Comparison of ENCODE assay signal across 12 cellular contexts in genomic region chr17:65564793-65565192, GRCh38. TPM values are rescaled to one million over a fixed set of nuclear protein-coding genes. Genes with fewer than 3 reads are reported as not detected.
A peak's percentile ranks its signal among the peaks of the same experiment; 100 is the strongest.
DNase-seq lines count a peak whose midpoint lies in the region; ATAC-seq and TF ChIP-seq lines count a peak whose summit lies in the region.
"Had no signal": no experiment of that assay in that cellular context is flagged by ENCODE, and none has a peak within 500 bp of the region (broad histone marks: within the 10 kb centered on the region; RNA-seq: fewer than 3 reads in every experiment).

No MANE protein-coding gene starts in this region.

- H3K4me2 ChIP-seq in hepatocyte, result peak overlapping the region; percentile 53

- H3K27me3 ChIP-seq in hepatocyte (no peaks in the 10 kb centered on the region), stomach smooth muscle (ENCODE audit: control insufficient read depth in 1 of 2, insufficient read depth in 2 of 2, low read length in 2 of 2) (no peaks in the 10 kb centered on the region)
- H3K27me3 ChIP-seq in effector memory CD4-positive, alpha-beta T cell (replicated peaks; ENCODE audit: control insufficient read depth, insufficient read depth, low read length, poor library complexity, severe bottlenecking), result no peaks in the 10 kb centered on the region

- peaks cover 3% of the 10 kb centered on the region for H3K9me3 Mint-ChIP-seq in stimulated activated memory B cell treated with anti-CD40 and anti-IgM and Interleukin-4, amounts not matched to agents 10 μg/mL and 1 μg/mL and 100 μg/mL, for 72 hours
- H3K9me3 Mint-ChIP-seq: stimulated activated naive CD8-positive, alpha-beta T cell treated with anti-CD3 and anti-CD28 coated beads, Interleukin-15, Interleukin-2, amounts not matched to agents 100 ng/mL and 50 ng/mL, for 24 hours had no signal

- H4K20me1 ChIP-seq in hepatocyte (ENCODE audit: insufficient read depth, poor library complexity, severe bottlenecking), result peaks cover under 1% of the 10 kb centered on the region

- peaks cover 51% of the 10 kb centered on the region for H3K27me3 Mint-ChIP-seq in stimulated activated memory B cell treated with anti-CD40 and anti-IgM and Interleukin-4, amounts not matched to agents 10 μg/mL and 1 μg/mL and 100 μg/mL, for 72 hours
- H3K27me3 Mint-ChIP-seq: stimulated activated naive CD8-positive, alpha-beta T cell treated with anti-CD3 and anti-CD28 coated beads, Interleukin-15, Interleukin-2, amounts not matched to agents 100 ng/mL and 50 ng/mL, for 24 hours had no signal

- peaks cover 51% of the 10 kb centered on the region for H3K4me1 Mint-ChIP-seq in stimulated activated memory B cell treated with anti-CD40 and anti-IgM and Interleukin-4, amounts not matched to agents 10 μg/mL and 1 μg/mL and 100 μg/mL, for 72 hours

- H3K4me3 ChIP-seq in hepatocyte (no peak overlapping the region), stomach smooth muscle (ENCODE audit: low read length in 2 of 2) (peak overlapping the region in 1 of 2 donors; percentile 15)
- no peak overlapping the region for H3K4me3 ChIP-seq in effector memory CD4-positive, alpha-beta T cell (ENCODE audit: insufficient read depth, low read depth, low read length, poor library complexity, severe bottlenecking)

- H3K4me1 ChIP-seq in hepatocyte (ENCODE audit: insufficient read depth), result peaks cover 6% of the 10 kb centered on the region
- peaks cover 23% of the 10 kb centered on the region for H3K4me1 ChIP-seq in stomach smooth muscle (ENCODE audit: control insufficient read depth, insufficient read depth, low read length)
- H3K4me1 ChIP-seq in effector memory CD4-positive, alpha-beta T cell (ENCODE audit: control insufficient read depth, insufficient read depth, low read length, poor library complexity, severe bottlenecking), result peaks cover 5% of the 10 kb centered on the region

- H3K4me3 Mint-ChIP-seq in stimulated activated memory B cell treated with anti-CD40 and anti-IgM and Interleukin-4, amounts not matched to agents 10 μg/mL and 1 μg/mL and 100 μg/mL, for 72 hours, result no peak overlapping the region
- H3K4me3 Mint-ChIP-seq: stimulated activated naive CD8-positive, alpha-beta T cell treated with anti-CD3 and anti-CD28 coated beads, Interleukin-15, Interleukin-2, amounts not matched to agents 100 ng/mL and 50 ng/mL, for 24 hours had no signal

- no peaks in the 10 kb centered on the region for H3K9me2 ChIP-seq in hepatocyte (replicated peaks; ENCODE audit: insufficient read depth)

- no peak for ATAC-seq in stimulated activated memory B cell treated with anti-CD40 and anti-IgM and Interleukin-4, amounts not matched to agents 10 μg/mL and 1 μg/mL and 100 μg/mL, for 72 hours
- ATAC-seq: esophagus mucosa had no signal

- peak overlapping the region in 1 of 2 donors; percentile 60 for H3K9ac ChIP-seq in stomach smooth muscle (ENCODE audit: low read length in 2 of 2)

- H3K27ac ChIP-seq in hepatocyte (peak overlapping the region; percentile 73), stomach smooth muscle (ENCODE audit: low read length) (peak overlapping the region; percentile 62)
- no peak overlapping the region for H3K27ac ChIP-seq in effector memory CD4-positive, alpha-beta T cell (ENCODE audit: insufficient read depth, low read length, poor library complexity, severe bottlenecking)

- H3K36me3 Mint-ChIP-seq in stimulated activated memory B cell treated with anti-CD40 and anti-IgM and Interleukin-4, amounts not matched to agents 10 μg/mL and 1 μg/mL and 100 μg/mL, for 72 hours, result no peaks in the 10 kb centered on the region

- TF ChIP-seq CTCF in hepatocyte (IDR thresholded peaks at IDR 0.05; ENCODE audit: poor library complexity), result no peak

- H2AFZ ChIP-seq in hepatocyte, result no peak overlapping the region

- WGBS in hepatocyte (ENCODE audit: low lambda C conversion rate, missing lambda C conversion rate), result 21% methylated on average over 8 of the region's 8 CpGs

- H3K36me3 ChIP-seq in hepatocyte (replicated peaks; ENCODE audit: insufficient read depth, low read depth) (no peaks in the 10 kb centered on the region), stomach smooth muscle (ENCODE audit: control insufficient read depth in 2 of 2, insufficient read depth in 2 of 2, low read length in 2 of 2) (no peaks in the 10 kb centered on the region)
- H3K36me3 ChIP-seq in effector memory CD4-positive, alpha-beta T cell (ENCODE audit: control insufficient read depth, insufficient read depth, low read length), result no peaks in the 10 kb centered on the region

- H3K27ac Mint-ChIP-seq in stimulated activated memory B cell treated with anti-CD40 and anti-IgM and Interleukin-4, amounts not matched to agents 10 μg/mL and 1 μg/mL and 100 μg/mL, for 72 hours, result no peak overlapping the region
- H3K27ac Mint-ChIP-seq: stimulated activated naive CD8-positive, alpha-beta T cell treated with anti-CD3 and anti-CD28 coated beads, Interleukin-15, Interleukin-2, amounts not matched to agents 100 ng/mL and 50 ng/mL, for 24 hours had no signal

- H3K9me3 ChIP-seq in hepatocyte (ENCODE audit: low read depth), result no peaks in the 10 kb centered on the region
- H3K9me3 ChIP-seq in stomach smooth muscle (ENCODE audit: control insufficient read depth in 2 of 2, low read length in 2 of 2), result no peaks in the 10 kb centered on the region
- no peaks in the 10 kb centered on the region for H3K9me3 ChIP-seq in effector memory CD4-positive, alpha-beta T cell (ENCODE audit: control insufficient read depth, low read length)

- peak; percentile 67 for DNase-seq in NCI-H146 (lab: John Stamatoyannopoulos, UW)
- peak; percentile 83 for DNase-seq in SW480 (ENCODE audit: low spot score)
- DNase-seq in hepatocyte (ENCODE audit: low spot score), result peak; percentile 91
- no peak for DNase-seq in effector memory CD4-positive, alpha-beta T cell
- no peak for DNase-seq in activated naive CD4-positive, alpha-beta T cell (lab: John Stamatoyannopoulos, UW)
- DNase-seq in foreskin melanocyte, result no peak
- DNase-seq: activated T-cell treated with anti-CD3 and anti-CD28 coated beads, Interleukin-2, amount 50 U/mL, for 48 hours; GOT3 had no signal

- no peaks in the 10 kb centered on the region for H3K79me2 ChIP-seq in hepatocyte

RNA-seq across cellular contexts. Expression of gene AXIN2, which starts 3.3 kb away (rescaled TPM):
- total RNA-seq in hepatocyte, result 21.4 and 22.3 TPM in 2 replicates
- 11.3 and 15.4 TPM in 2 replicates for polyA plus RNA-seq in hepatocyte

Comparison
In these comparisons a context has a peak if more than half of its experiments do, and no peak if none do; other contexts are left out.
1. DNase-seq: peak in NCI-H146 (single experiment), SW480 (single experiment) and hepatocyte (single experiment); none in effector memory CD4-positive, alpha-beta T cell (0 of 3), activated naive CD4-positive, alpha-beta T cell (0 of 4) and foreskin melanocyte (single experiment).